ENCODE assay signal across 17 cellular contexts in the genomic region with DNA sequence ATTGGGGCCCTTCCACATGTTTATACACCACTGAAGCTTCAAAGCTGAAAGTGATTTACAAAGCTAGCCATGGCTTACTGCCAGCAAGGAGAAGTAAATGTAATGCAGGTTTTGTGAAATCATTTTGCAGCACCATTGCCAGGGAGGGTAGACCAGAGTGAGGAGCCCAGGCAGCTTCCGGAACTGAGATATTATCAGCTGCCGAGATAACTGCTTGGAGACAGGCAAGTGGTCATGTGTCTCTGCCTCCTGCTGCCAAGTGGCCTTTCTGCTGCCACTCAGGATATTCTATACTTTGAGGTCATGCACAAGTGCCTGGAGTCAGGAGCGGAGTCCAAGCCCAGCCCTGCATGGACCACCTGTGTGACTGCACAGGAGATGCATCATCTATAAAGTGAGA.
DNase-seq lines count a peak whose midpoint lies in the region; ATAC-seq and TF ChIP-seq lines count a peak whose summit lies in the region.
"Had no signal": no experiment of that assay in that cellular context is flagged by ENCODE, and none has a peak within 500 bp of the region (broad histone marks: within the 10 kb centered on the region; RNA-seq: fewer than 3 reads in every experiment).

No MANE protein-coding gene starts in this region.

- H4K91ac ChIP-seq in mesenchymal stem cell (ENCODE audit: low read length), result no peak overlapping the region

- no peak for DNase-seq in CD4-positive, alpha-beta T cell
- DNase-seq in mesenchymal stem cell (peak; percentile 24), WERI-Rb-1 (no peak), NCI-H2107 (lab: John Stamatoyannopoulos, UW) (no peak)
- no peak for DNase-seq in stimulated activated CD8-positive, alpha-beta memory T cell treated with anti-CD3 and anti-CD28 coated beads, Interleukin-4, amount 100 ng/mL, for 48 hours
- DNase-seq in stimulated activated naive CD8-positive, alpha-beta T cell treated with anti-CD3 and anti-CD28 coated beads, Interleukin-15, Interleukin-2, amounts not matched to agents 100 U/mL and 50 U/mL, for 24 hours, result no peak
- DNase-seq: activated CD4-positive, alpha-beta T cell treated with anti-CD3 and anti-CD28 coated beads for 36 hours; activated T-cell treated with anti-CD3 and anti-CD28 coated beads for 4 hours; central memory CD4-positive, alpha-beta T cell; NCI-H2081 treated with DMSO at 0.1 percent for 48 hours; NCI-H748 treated with DMSO at 0.1 percent for 48 hours; pancreas; RPMI8226 had no signal

- H3K23ac ChIP-seq in mesenchymal stem cell (ENCODE audit: low read length in 2 of 2), result no peak overlapping the region

- no peaks in the 10 kb centered on the region for H3K9me3 Mint-ChIP-seq in CD4-positive, alpha-beta T cell
- H3K9me3 Mint-ChIP-seq: stimulated activated naive CD8-positive, alpha-beta T cell treated with anti-CD3 and anti-CD28 coated beads, Interleukin-15, Interleukin-2, amounts not matched to agents 100 ng/mL and 50 ng/mL, for 24 hours; T-helper 1 cell treated with Interleukin-12 subunit alpha and Interleukin-12 subunit beta and Interleukin-4 antibody, amounts not matched to agents 30 μg/mL and 1 μg/mL, for 36 hours had no signal

- H4K8ac ChIP-seq in mesenchymal stem cell (ENCODE audit: low read length), result no peak overlapping the region

- H3K27ac ChIP-seq in CD4-positive, alpha-beta T cell (ENCODE audit: low read depth, low read length), result no peak overlapping the region
- H3K27ac ChIP-seq in HEK293 (ENCODE audit: extremely low read depth, low read depth, low read length) (no peak overlapping the region), VCaP (peak overlapping the region; percentile 92), mesenchymal stem cell (ENCODE audit: low read length, poor library complexity, severe bottlenecking) (no peak overlapping the region), WERI-Rb-1 (no peak overlapping the region)
- H3K27ac ChIP-seq: pancreas had no signal

- H2BK5ac ChIP-seq in mesenchymal stem cell (ENCODE audit: low read depth, low read length, poor library complexity, severe bottlenecking), result no peak overlapping the region

- H3K27me3 ChIP-seq in CD4-positive, alpha-beta T cell (ENCODE audit: control insufficient read depth, insufficient read depth, low read length), result no peaks in the 10 kb centered on the region
- H3K27me3 ChIP-seq in mesenchymal stem cell (ENCODE audit: control insufficient read depth in 1 of 2, insufficient read depth in 1 of 2, low read length in 2 of 2), result no peaks in the 10 kb centered on the region
- no peaks in the 10 kb centered on the region for H3K27me3 ChIP-seq in WERI-Rb-1 (ENCODE audit: insufficient read depth, low read depth, severe bottlenecking)
- H3K27me3 ChIP-seq: pancreas had no signal

- no peaks in the 10 kb centered on the region for H3K79me1 ChIP-seq in mesenchymal stem cell (replicated peaks; ENCODE audit: low read length, poor library complexity, severe bottlenecking)

- H3K27me3 Mint-ChIP-seq in CD4-positive, alpha-beta T cell, result no peaks in the 10 kb centered on the region
- H3K27me3 Mint-ChIP-seq: activated CD4-positive, alpha-beta T cell treated with anti-CD3 and anti-CD28 coated beads for 36 hours; stimulated activated naive CD8-positive, alpha-beta T cell treated with anti-CD3 and anti-CD28 coated beads, Interleukin-15, Interleukin-2, amounts not matched to agents 100 ng/mL and 50 ng/mL, for 24 hours had no signal

- CTCF ChIA-PET in CD4-positive, alpha-beta T cell (lab: Charles Lee), result no interaction called here
- CTCF ChIA-PET in HEK293 (lab: Yijun Ruan, JAX), result no interaction called here

- no peak overlapping the region for H3K4me3 Mint-ChIP-seq in CD4-positive, alpha-beta T cell
- H3K4me3 Mint-ChIP-seq: activated CD4-positive, alpha-beta T cell treated with anti-CD3 and anti-CD28 coated beads for 36 hours; stimulated activated naive CD8-positive, alpha-beta T cell treated with anti-CD3 and anti-CD28 coated beads, Interleukin-15, Interleukin-2, amounts not matched to agents 100 ng/mL and 50 ng/mL, for 24 hours; T-helper 1 cell treated with Interleukin-12 subunit alpha and Interleukin-12 subunit beta and Interleukin-4 antibody, amounts not matched to agents 30 μg/mL and 1 μg/mL, for 36 hours had no signal

- H3K4me2 ChIP-seq in mesenchymal stem cell (ENCODE audit: low read length, poor library complexity, severe bottlenecking), result no peak overlapping the region

- no peak overlapping the region for H3K4ac ChIP-seq in mesenchymal stem cell (ENCODE audit: low read depth in 1 of 2, low read length in 2 of 2)

- 65% methylated on average over 3 of the region's 3 CpGs for WGBS in mesenchymal stem cell

- H3K4me3 ChIP-seq in HEK293 (ENCODE audit: low read depth, low read length), result no peak overlapping the region
- H3K4me3 ChIP-seq in mesenchymal stem cell (ENCODE audit: insufficient read depth in 1 of 2, low read depth in 1 of 2, low read length in 2 of 2), result no peak overlapping the region
- no peak overlapping the region for H3K4me3 ChIP-seq in WERI-Rb-1 (ENCODE audit: low read depth, low read length)
- H3K4me3 ChIP-seq: pancreas had no signal

- H2BK15ac ChIP-seq in mesenchymal stem cell (ENCODE audit: low read depth, poor library complexity, severe bottlenecking), result no peak overlapping the region

- TF ChIP-seq CTCF in CD4-positive, alpha-beta T cell (IDR thresholded peaks at IDR 0.05), result no peak
- TF ChIP-seq CTCF in HEK293 (tag by site-specific recombination; IDR thresholded peaks at IDR 0.05), result no peak
- no peak for TF ChIP-seq CTCF in VCaP (conservative IDR thresholded peaks at IDR 0.05)
- TF ChIP-seq CTCF in WERI-Rb-1 (IDR thresholded peaks at IDR 0.05; ENCODE audit: low read depth, low read length), result no peak

- ATAC-seq in CD4-positive, alpha-beta T cell (ENCODE audit: poor library complexity), result no peak
- no peak for ATAC-seq in stimulated activated naive CD8-positive, alpha-beta T cell treated with anti-CD3 and anti-CD28 coated beads, Interleukin-15, Interleukin-2, amounts not matched to agents 100 U/mL and 50 U/mL, for 24 hours
- ATAC-seq: activated CD4-positive, alpha-beta T cell treated with anti-CD3 and anti-CD28 coated beads for 36 hours had no signal

- intact Hi-C loops in CD4-positive, alpha-beta T cell (cut with DNase I, micrococcal nuclease), result loop anchor here in 1 of 2 experiments (10.0 kb wide), 2 partner anchors 55 to 335 kb away; no protein-coding TSS in a partner anchor

- no peak overlapping the region for H2AK5ac ChIP-seq in mesenchymal stem cell (ENCODE audit: low read length, severe bottlenecking)

- no peak overlapping the region for H3K9ac ChIP-seq in mesenchymal stem cell (ENCODE audit: low read length)

- H3K36me3 ChIP-seq in HEK293 (ENCODE audit: control insufficient read depth in 2 of 2, insufficient read depth in 1 of 2, low read length in 2 of 2), result no peaks in the 10 kb centered on the region
- H3K36me3 ChIP-seq in mesenchymal stem cell (ENCODE audit: control insufficient read depth in 1 of 2, insufficient read depth in 2 of 2, low read depth in 1 of 2, low read length in 2 of 2), result no peaks in the 10 kb centered on the region
- H3K36me3 ChIP-seq in WERI-Rb-1, result no peaks in the 10 kb centered on the region
- H3K36me3 ChIP-seq: pancreas had no signal

- no peak overlapping the region for H3K14ac ChIP-seq in mesenchymal stem cell (ENCODE audit: low read length in 2 of 2)

- no peak overlapping the region for H3K18ac ChIP-seq in mesenchymal stem cell (ENCODE audit: low read depth in 1 of 2, low read length in 2 of 2)

- H2BK12ac ChIP-seq in mesenchymal stem cell (ENCODE audit: low read length in 2 of 2), result no peak overlapping the region

- H2BK120ac ChIP-seq in mesenchymal stem cell (ENCODE audit: low read depth, low read length), result no peak overlapping the region

- peaks cover 17% of the 10 kb centered on the region for H3K4me1 Mint-ChIP-seq in CD4-positive, alpha-beta T cell (ENCODE audit: low read depth)

- H3K27ac Mint-ChIP-seq in CD4-positive, alpha-beta T cell, result peak overlapping the region; percentile 52
- H3K27ac Mint-ChIP-seq: activated CD4-positive, alpha-beta T cell treated with anti-CD3 and anti-CD28 coated beads for 36 hours; stimulated activated naive CD8-positive, alpha-beta T cell treated with anti-CD3 and anti-CD28 coated beads, Interleukin-15, Interleukin-2, amounts not matched to agents 100 ng/mL and 50 ng/mL, for 24 hours; T-helper 1 cell treated with Interleukin-12 subunit alpha and Interleukin-12 subunit beta and Interleukin-4 antibody, amounts not matched to agents 30 μg/mL and 1 μg/mL, for 36 hours had no signal

- H3K4me1 ChIP-seq in HEK293 (ENCODE audit: control insufficient read depth, insufficient read depth, low read length), result peaks cover 6% of the 10 kb centered on the region; the same call in 1 of the 2 replicates
- H3K4me1 ChIP-seq in mesenchymal stem cell (ENCODE audit: control insufficient read depth, insufficient read depth, low read depth, low read length), result peaks cover 11% of the 10 kb centered on the region
- H3K4me1 ChIP-seq: pancreas had no signal

- no peak overlapping the region for H2AFZ ChIP-seq in mesenchymal stem cell (ENCODE audit: low read depth, low read length)

- POLR2A ChIA-PET in CD4-positive, alpha-beta T cell (lab: Charles Lee), result no interaction called here
- POLR2A ChIA-PET in HEK293 (lab: Yijun Ruan, JAX), result no interaction called here

- H3K9me3 ChIP-seq in CD4-positive, alpha-beta T cell (ENCODE audit: control insufficient read depth, low read length), result no peaks in the 10 kb centered on the region
- H3K9me3 ChIP-seq in HEK293 (ENCODE audit: control insufficient read depth, insufficient read depth, low read depth, low read length) (no peaks in the 10 kb centered on the region), mesenchymal stem cell (ENCODE audit: control insufficient read depth, low read length) (no peaks in the 10 kb centered on the region), WERI-Rb-1 (ENCODE audit: severe bottlenecking) (no peaks in the 10 kb centered on the region)
- H3K9me3 ChIP-seq: pancreas had no signal

- H3K36me3 Mint-ChIP-seq in CD4-positive, alpha-beta T cell (ENCODE audit: low read depth), result no peaks in the 10 kb centered on the region

TF ChIP-seq in HEK293, 187 proteins besides CTCF, POLR2A, EP300 and RAD21 (continues in another document):
- TF ChIP-seq SCRT1 (tag by site-specific recombination; IDR thresholded peaks at IDR 0.05; ENCODE audit: borderline replicate concordance) (0 out of 2 replicates have a peak, but pooled peaks have one; percentile 17), SP2 (tag by site-specific recombination; IDR thresholded peaks at IDR 0.05) (no peak), ZNF311 (tag by site-specific recombination; IDR thresholded peaks at IDR 0.05; ENCODE audit: borderline replicate concordance) (no peak), KLF10 (tag by site-specific recombination; IDR thresholded peaks at IDR 0.05) (no peak), ZBTB7A (tag by site-specific recombination; IDR thresholded peaks at IDR 0.05; ENCODE audit: low read depth) (no peak)
